ENCODE assay signal across 37 cellular contexts in the genomic region with DNA sequence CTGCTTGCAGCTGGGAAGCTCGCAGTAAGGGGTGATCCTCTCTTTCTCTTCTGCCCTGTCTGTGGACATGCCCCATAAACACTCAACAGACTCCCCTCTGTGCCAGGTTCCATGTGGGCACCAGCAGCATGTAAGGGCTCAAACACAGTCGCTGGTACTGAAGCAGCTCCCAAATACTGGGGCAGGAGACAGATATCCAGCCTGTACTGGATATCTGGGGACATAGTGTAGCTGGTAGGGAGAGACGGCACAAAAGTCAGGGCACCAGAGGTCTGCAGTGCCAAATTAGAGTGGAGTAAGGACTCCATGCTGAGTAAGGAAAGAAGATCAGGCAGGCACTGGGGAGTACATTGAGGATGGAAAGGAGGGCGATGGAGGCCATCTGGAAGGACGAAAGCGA. TPM values are rescaled to one million over a fixed set of nuclear protein-coding genes. Genes with fewer than 3 reads are reported as not detected.
"Had no signal": no experiment of that assay in that cellular context is flagged by ENCODE, and none has a peak within 500 bp of the region (broad histone marks: within the 10 kb centered on the region; RNA-seq: fewer than 3 reads in every experiment).

No MANE protein-coding gene starts in this region.

- H3K9me3 ChIP-seq: adrenal gland, body of pancreas had no signal

- H3K27ac ChIP-seq: adrenal gland, body of pancreas, brain microvascular endothelial cell, breast epithelium, VCaP had no signal

- H3K27ac Mint-ChIP-seq: activated B cell treated with CpG ODN at 0.5 μM for 24 hours; activated CD4-positive, alpha-beta memory T cell treated with anti-CD3 and anti-CD28 coated beads for 36 hours; activated CD4-positive, alpha-beta T cell treated with anti-CD3 and anti-CD28 coated beads, Interleukin-2, amount 10 ng/mL, durations not matched to agents 24 days and 14 days; activated CD8-positive, alpha-beta T cell treated with anti-CD3 and anti-CD28 coated beads for 36 hours; activated naive CD4-positive, alpha-beta T cell treated with anti-CD3 and anti-CD28 coated beads for 36 hours; activated naive CD8-positive, alpha-beta T cell treated with anti-CD3 and anti-CD28 coated beads for 36 hours; activated T-cell treated with anti-CD3 and anti-CD28 coated beads, Interleukin-2, amount 50 U/mL, for 72 hours; activated T-helper 1 cell treated with anti-CD3 and anti-CD28 coated beads, Interleukin-12 subunit alpha, Interleukin-12 subunit beta, Interleukin-2, Interleukin-4 antibody, amounts not matched to agents 30 ng/mL and 10 ng/mL and 1 ng/mL, durations not matched to agents 14 hours and 24 hours and 36 hours; activated T-helper 17 cell treated with anti-CD3 and anti-CD28 coated beads, Interleukin-2, amount 50 U/mL, for 72 hours; T-helper 1 cell treated with Interleukin-12 subunit alpha and Interleukin-12 subunit beta and Interleukin-4 antibody, amounts not matched to agents 30 μg/mL and 1 μg/mL, for 36 hours; T-helper 2 cell treated with Interferon-gamma antibody and Interleukin-4, amounts not matched to agents 5 μg/mL and 100 μg/mL, for 36 hours had no signal

- H3K4me3 Mint-ChIP-seq: activated B cell treated with CpG ODN at 0.5 μM for 24 hours; activated CD4-positive, alpha-beta memory T cell treated with anti-CD3 and anti-CD28 coated beads for 36 hours; activated CD4-positive, alpha-beta T cell treated with anti-CD3 and anti-CD28 coated beads, Interleukin-2, amount 10 ng/mL, durations not matched to agents 24 days and 14 days; activated CD8-positive, alpha-beta T cell treated with anti-CD3 and anti-CD28 coated beads for 36 hours; activated naive CD4-positive, alpha-beta T cell treated with anti-CD3 and anti-CD28 coated beads for 36 hours; activated naive CD8-positive, alpha-beta T cell treated with anti-CD3 and anti-CD28 coated beads for 36 hours; activated T-cell treated with anti-CD3 and anti-CD28 coated beads, Interleukin-2, amount 50 U/mL, for 4 hours; activated T-cell treated with anti-CD3 and anti-CD28 coated beads, Interleukin-2, amount 50 U/mL, for 72 hours; activated T-helper 1 cell treated with anti-CD3 and anti-CD28 coated beads, Interleukin-12 subunit alpha, Interleukin-12 subunit beta, Interleukin-2, Interleukin-4 antibody, amounts not matched to agents 30 ng/mL and 10 ng/mL and 1 ng/mL, durations not matched to agents 14 hours and 24 hours and 36 hours; activated T-helper 17 cell treated with anti-CD3 and anti-CD28 coated beads, Interleukin-2, amount 50 U/mL, for 72 hours; T-helper 1 cell treated with Interleukin-12 subunit alpha and Interleukin-12 subunit beta and Interleukin-4 antibody, amounts not matched to agents 30 μg/mL and 1 μg/mL, for 36 hours; T-helper 2 cell treated with Interferon-gamma antibody and Interleukin-4, amounts not matched to agents 5 μg/mL and 100 μg/mL, for 36 hours had no signal

- H3K36me3 Mint-ChIP-seq: activated CD4-positive, alpha-beta memory T cell treated with anti-CD3 and anti-CD28 coated beads for 36 hours; activated naive CD4-positive, alpha-beta T cell treated with anti-CD3 and anti-CD28 coated beads, Interleukin-2, amount 50 U/mL, for 72 hours had no signal

- H3K4me3 ChIP-seq: adrenal gland, body of pancreas, breast epithelium had no signal

- H3K9me3 Mint-ChIP-seq: activated B cell treated with CpG ODN at 0.5 μM for 24 hours; activated CD4-positive, alpha-beta T cell treated with anti-CD3 and anti-CD28 coated beads, Interleukin-2, amount 10 ng/mL, durations not matched to agents 24 days and 14 days; activated CD8-positive, alpha-beta T cell treated with anti-CD3 and anti-CD28 coated beads for 36 hours; activated naive CD4-positive, alpha-beta T cell treated with anti-CD3 and anti-CD28 coated beads for 36 hours; activated naive CD4-positive, alpha-beta T cell treated with anti-CD3 and anti-CD28 coated beads, Interleukin-2, amount 50 U/mL, for 72 hours; activated naive CD8-positive, alpha-beta T cell treated with anti-CD3 and anti-CD28 coated beads for 36 hours; activated T-cell treated with anti-CD3 and anti-CD28 coated beads, Interleukin-2, amount 50 U/mL, for 4 hours; activated T-cell treated with anti-CD3 and anti-CD28 coated beads, Interleukin-2, amount 50 U/mL, for 72 hours; activated T-helper 1 cell treated with anti-CD3 and anti-CD28 coated beads, Interleukin-12 subunit alpha, Interleukin-12 subunit beta, Interleukin-2, Interleukin-4 antibody, amounts not matched to agents 30 ng/mL and 10 ng/mL and 1 ng/mL, durations not matched to agents 14 hours and 24 hours and 36 hours; activated T-helper 17 cell treated with anti-CD3 and anti-CD28 coated beads, Interleukin-2, amount 50 U/mL, for 72 hours; T-helper 1 cell treated with Interleukin-12 subunit alpha and Interleukin-12 subunit beta and Interleukin-4 antibody, amounts not matched to agents 30 μg/mL and 1 μg/mL, for 36 hours; T-helper 2 cell treated with Interferon-gamma antibody and Interleukin-4, amounts not matched to agents 5 μg/mL and 100 μg/mL, for 36 hours had no signal

- H3K4me1 ChIP-seq: adrenal gland, body of pancreas, breast epithelium had no signal

- H3K4me1 Mint-ChIP-seq: activated B cell treated with CpG ODN at 0.5 μM for 24 hours; activated CD4-positive, alpha-beta T cell treated with anti-CD3 and anti-CD28 coated beads, Interleukin-2, amount 10 ng/mL, durations not matched to agents 24 days and 14 days; activated naive CD8-positive, alpha-beta T cell treated with anti-CD3 and anti-CD28 coated beads for 36 hours; activated T-helper 17 cell treated with anti-CD3 and anti-CD28 coated beads, Interleukin-2, amount 50 U/mL, for 72 hours had no signal

- H3K27me3 ChIP-seq: adrenal gland, body of pancreas, brain microvascular endothelial cell, breast epithelium had no signal

- ATAC-seq: activated CD8-positive, alpha-beta T cell treated with anti-CD3 and anti-CD28 coated beads for 36 hours; activated naive CD4-positive, alpha-beta T cell treated with anti-CD3 and anti-CD28 coated beads, Interleukin-2, amount 50 U/mL, for 72 hours; activated T-cell treated with anti-CD3 and anti-CD28 coated beads, Interleukin-2, amount 50 U/mL, for 4 hours; activated T-cell treated with anti-CD3 and anti-CD28 coated beads, Interleukin-2, amount 50 U/mL, for 72 hours; activated T-helper 17 cell treated with anti-CD3 and anti-CD28 coated beads, Interleukin-2, amount 50 U/mL, for 72 hours; body of pancreas had no signal

- H3K36me3 ChIP-seq: adrenal gland, brain microvascular endothelial cell, breast epithelium had no signal

- DNase-seq: activated B cell treated with CpG ODN at 0.5 μM for 24 hours; activated CD4-positive, alpha-beta memory T cell treated with anti-CD3 and anti-CD28 coated beads for 36 hours; activated CD4-positive, alpha-beta T cell treated with anti-CD3 and anti-CD28 coated beads for 4 hours; activated CD4-positive, alpha-beta T cell treated with anti-CD3 and anti-CD28 coated beads, Interleukin-2, amount 10 ng/mL, durations not matched to agents 24 days and 14 days; activated CD4-positive, alpha-beta T cell treated with anti-CD3 and anti-CD28 coated beads, Interleukin-2, amount 50 U/mL, for 1 hour; activated CD4-positive, alpha-beta T cell treated with anti-CD3 and anti-CD28 coated beads, Interleukin-2, amount 50 U/mL, for 4 hours; activated CD4-positive, CD25-positive, alpha-beta regulatory T cell treated with anti-CD3 and anti-CD28 coated beads, Interleukin-2, amount 50 U/mL, for 72 hours; activated CD8-positive, alpha-beta memory T cell treated with anti-CD3 and anti-CD28 coated beads, Interleukin-2, amount 50 U/mL, for 4 hours; activated CD8-positive, alpha-beta T cell treated with anti-CD3 and anti-CD28 coated beads for 36 hours; activated effector memory CD4-positive, alpha-beta T cell treated with anti-CD3 and anti-CD28 coated beads, Interleukin-2, amount 50 U/mL, for 16 hours; activated gamma-delta T cell treated with Interleukin-2 at 50 U/mL for 16 hours; activated naive CD4-positive, alpha-beta T cell; activated naive CD4-positive, alpha-beta T cell treated with anti-CD3 and anti-CD28 coated beads for 36 hours; activated naive CD4-positive, alpha-beta T cell treated with anti-CD3 and anti-CD28 coated beads, Interleukin-2, amount 50 U/mL, for 16 hours; activated naive CD8-positive, alpha-beta T cell treated with anti-CD3 and anti-CD28 coated beads for 36 hours; activated T-cell treated with anti-CD3 and anti-CD28 coated beads for 4 hours; activated T-cell treated with anti-CD3 and anti-CD28 coated beads, Interleukin-2, amount 50 U/mL, for 1 hour; activated T-cell treated with anti-CD3 and anti-CD28 coated beads, Interleukin-2, amount 50 U/mL, for 4 hours; activated T-cell treated with anti-CD3 and anti-CD28 coated beads, Interleukin-2, amount 50 U/mL, for 72 hours; adrenal gland; amniotic stem cell; aorta; body of pancreas; brain microvascular endothelial cell; central memory CD4-positive, alpha-beta T cell; T-helper 1 cell; T-helper 2 cell; T-helper 9 cell had no signal

- H3K27me3 Mint-ChIP-seq: activated B cell treated with CpG ODN at 0.5 μM for 24 hours; activated CD4-positive, alpha-beta memory T cell treated with anti-CD3 and anti-CD28 coated beads for 36 hours; activated CD4-positive, alpha-beta T cell treated with anti-CD3 and anti-CD28 coated beads, Interleukin-2, amount 10 ng/mL, durations not matched to agents 24 days and 14 days; activated CD8-positive, alpha-beta T cell treated with anti-CD3 and anti-CD28 coated beads for 36 hours; activated naive CD8-positive, alpha-beta T cell treated with anti-CD3 and anti-CD28 coated beads for 36 hours; activated T-helper 17 cell treated with anti-CD3 and anti-CD28 coated beads, Interleukin-2, amount 50 U/mL, for 72 hours had no signal

RNA-seq across cellular contexts. Expression of a gene that starts 48.3 kb away (rescaled TPM):
- total RNA-seq: activated CD4-positive, alpha-beta memory T cell treated with anti-CD3 and anti-CD28 coated beads for 36 hours; activated CD4-positive, alpha-beta T cell treated with anti-CD3 and anti-CD28 coated beads, Interleukin-2, amount 10 ng/mL, durations not matched to agents 24 days and 14 days; activated CD8-positive, alpha-beta memory T cell treated with anti-CD3 and anti-CD28 coated beads for 36 hours; activated CD8-positive, alpha-beta T cell treated with anti-CD3 and anti-CD28 coated beads for 36 hours; activated naive CD4-positive, alpha-beta T cell treated with anti-CD3 and anti-CD28 coated beads for 36 hours; activated naive CD4-positive, alpha-beta T cell treated with anti-CD3 and anti-CD28 coated beads, Interleukin-2, amount 50 U/mL, for 72 hours; activated naive CD8-positive, alpha-beta T cell treated with anti-CD3 and anti-CD28 coated beads for 36 hours; activated T-cell treated with anti-CD3 and anti-CD28 coated beads, Interleukin-2, amount 50 U/mL, for 4 hours; activated T-helper 1 cell treated with anti-CD3 and anti-CD28 coated beads, Interleukin-12 subunit alpha, Interleukin-12 subunit beta, Interleukin-2, Interleukin-4 antibody, amounts not matched to agents 30 ng/mL and 10 ng/mL and 1 ng/mL, durations not matched to agents 14 hours and 24 hours and 36 hours; activated T-helper 17 cell treated with anti-CD3 and anti-CD28 coated beads, Interleukin-2, amount 50 U/mL, for 72 hours; body of pancreas; breast epithelium; cardiac septum had no signal
- polyA plus RNA-seq: aorta had no signal
